In genomic region chrX:12977761-12978204, GRCh38 we compare ENCODE assay signal across 8 cellular contexts. TPM values are rescaled to one million over a fixed set of nuclear protein-coding genes. Genes with fewer than 3 reads are reported as not detected.
DNase-seq lines count a peak whose midpoint lies in the region; ATAC-seq and TF ChIP-seq lines count a peak whose summit lies in the region.

No MANE protein-coding gene starts in this region.

- BruUV-seq in Calu3 (replicated peaks; lab: Mats Ljungman, UMichigan) = no TSS peak

- DNase-seq in Calu3 (no peak), NOMO-1 treated with dmso at 0.1 percent for 144 hours (lab: John Stamatoyannopoulos, UW; ENCODE audit: unreplicated experiment) (peak; percentile 61), erythroblast (lab: John Stamatoyannopoulos, UW) (no peak), NCI-H2196 (lab: John Stamatoyannopoulos, UW; ENCODE audit: unreplicated experiment) (no peak), germinal center (ENCODE audit: low spot score) (no peak)
- DNase-seq in stimulated activated effector memory CD8-positive, alpha-beta T cell treated with anti-CD3 and anti-CD28 coated beads, Interleukin-12 subunit alpha, Interleukin-12 subunit beta, amount 100 ng/mL, for 72 hours (ENCODE audit: low spot score in 2 of 2) = no peak
- no peak for DNase-seq in central memory CD4-positive, alpha-beta T cell

- peaks cover 71% of the 10 kb centered on the region for H3K36me3 Mint-ChIP-seq in Calu3 (ENCODE audit: insufficient read depth, unreplicated experiment)
- H3K36me3 Mint-ChIP-seq in stimulated activated effector memory CD8-positive, alpha-beta T cell treated with anti-CD3 and anti-CD28 coated beads, Interleukin-12 subunit alpha, Interleukin-12 subunit beta, amount 100 ng/mL, for 72 hours = peaks cover 58% of the 10 kb centered on the region

- no peaks in the 10 kb centered on the region for H3K9me3 Mint-ChIP-seq in Calu3 (ENCODE audit: low read depth, unreplicated experiment)
- no peaks in the 10 kb centered on the region for H3K9me3 Mint-ChIP-seq in stimulated activated effector memory CD8-positive, alpha-beta T cell treated with anti-CD3 and anti-CD28 coated beads, Interleukin-12 subunit alpha, Interleukin-12 subunit beta, amount 100 ng/mL, for 72 hours

- H3K4me1 Mint-ChIP-seq in Calu3 (ENCODE audit: low read depth, unreplicated experiment) = peaks cover 49% of the 10 kb centered on the region
- H3K4me1 Mint-ChIP-seq in stimulated activated effector memory CD8-positive, alpha-beta T cell treated with anti-CD3 and anti-CD28 coated beads, Interleukin-12 subunit alpha, Interleukin-12 subunit beta, amount 100 ng/mL, for 72 hours = peaks cover 30% of the 10 kb centered on the region

- intact Hi-C loops in Calu3 (cut with micrococcal nuclease; ENCODE audit: unreplicated experiment) = loop anchor here (2.0 to 10.0 kb wide), 3 partner anchors 31 to 511 kb away; no protein-coding TSS in a partner anchor

- H3K27ac Mint-ChIP-seq in Calu3 (ENCODE audit: unreplicated experiment) = peak overlapping the region; percentile 99
- H3K27ac Mint-ChIP-seq in stimulated activated effector memory CD8-positive, alpha-beta T cell treated with anti-CD3 and anti-CD28 coated beads, Interleukin-12 subunit alpha, Interleukin-12 subunit beta, amount 100 ng/mL, for 72 hours = peak overlapping the region; percentile 98

- no peaks in the 10 kb centered on the region for H3K27me3 Mint-ChIP-seq in Calu3 (ENCODE audit: unreplicated experiment)

- CTCF ChIA-PET in Calu3 (lab: Charles Lee) = interaction anchor here (1.3 to 2.2 kb wide), 2 partner anchors 31 to 510 kb away, joined by 4 to 8 read pairs; no protein-coding TSS in a partner anchor

- peak overlapping the region; percentile 85 for H3K4me3 Mint-ChIP-seq in Calu3 (ENCODE audit: low read depth, unreplicated experiment)
- peak overlapping the region; percentile 87 for H3K4me3 Mint-ChIP-seq in stimulated activated effector memory CD8-positive, alpha-beta T cell treated with anti-CD3 and anti-CD28 coated beads, Interleukin-12 subunit alpha, Interleukin-12 subunit beta, amount 100 ng/mL, for 72 hours

- no peak for TF ChIP-seq CTCF in Calu3 (IDR thresholded peaks at IDR 0.05; ENCODE audit: unreplicated experiment)

- peak; percentile 6 for ATAC-seq in GM21619 (IDR thresholded peaks at IDR 0.05; ENCODE audit: unreplicated experiment)
- ATAC-seq in stimulated activated effector memory CD8-positive, alpha-beta T cell treated with anti-CD3 and anti-CD28 coated beads, Interleukin-12 subunit alpha, Interleukin-12 subunit beta, amount 100 ng/mL, for 72 hours = no peak

- TF ChIP-seq POLR2A in erythroblast (IDR thresholded peaks at IDR 0.05; ENCODE audit: low read length) = peak; percentile 46

RNA-seq across cellular contexts. Expression of gene TMSB4X, which starts 2.9 kb away (rescaled TPM):
- total RNA-seq in Calu3 (2022) = 5,274 and 5,368 TPM in 2 replicates
